18 cellular contexts compared by ENCODE assay signal in the genomic region with DNA sequence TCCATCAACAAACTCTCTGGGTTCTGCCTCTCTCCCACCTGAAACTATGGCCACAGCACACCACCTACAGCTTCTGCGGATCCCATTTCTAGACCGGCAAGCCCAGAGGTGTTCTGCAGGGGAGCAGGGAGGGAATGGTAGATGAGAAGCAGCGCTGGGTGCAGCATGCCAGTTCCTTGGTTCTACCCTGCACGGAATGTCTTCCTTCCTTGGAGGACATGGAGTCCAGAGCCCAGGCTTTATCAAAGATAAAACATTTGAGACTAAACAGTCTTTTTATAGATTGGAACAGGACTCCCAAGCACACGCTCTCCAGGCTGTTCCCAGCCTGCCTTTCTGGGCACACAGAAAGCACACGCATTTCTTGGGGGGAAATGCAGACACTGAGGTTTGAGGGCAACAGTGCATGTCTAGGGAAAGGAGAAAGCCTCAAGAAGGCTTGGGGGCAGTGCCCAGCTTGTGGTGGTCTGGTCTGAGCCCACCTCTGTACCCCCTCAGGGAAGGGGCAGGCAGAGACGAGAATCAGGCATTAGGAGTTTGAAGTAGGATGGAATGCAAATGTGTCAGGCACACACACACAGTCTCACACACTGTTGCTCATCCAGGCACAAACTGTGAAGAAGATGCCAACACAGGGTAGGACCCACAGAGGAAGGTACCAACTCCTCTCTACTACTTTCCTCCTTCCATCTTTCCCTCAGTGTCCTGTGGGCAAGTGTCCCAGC. TPM values are rescaled to one million over a fixed set of nuclear protein-coding genes. Genes with fewer than 3 reads are reported as not detected.
DNase-seq lines count a peak whose midpoint lies in the region; ATAC-seq, FAIRE-seq and TF ChIP-seq lines count a peak whose summit lies in the region.
"Had no signal": no experiment of that assay in that cellular context is flagged by ENCODE, and none has a peak within 500 bp of the region (broad histone marks: within the 10 kb centered on the region; RNA-seq: fewer than 3 reads in every experiment).

No MANE protein-coding gene starts in this region.

- no peak overlapping the region for H3K18ac ChIP-seq in H1 (ENCODE audit: extremely low read depth, low read length)

- H3K4me3 Mint-ChIP-seq in osteocyte (ENCODE audit: unreplicated experiment), result no peak overlapping the region

- no peak overlapping the region for H4K5ac ChIP-seq in H1 (ENCODE audit: insufficient read length, low read depth, low read length)

- DNase-seq in HepG2 (ENCODE audit: low spot score) (no peak), H1 (ENCODE audit: low read depth in 1 of 2, low spot score in 2 of 2) (no peak), osteocyte (ENCODE audit: extremely low spot score, unreplicated experiment) (no peak), CD1c-positive myeloid dendritic cell (ENCODE audit: extremely low spot score) (no peak), RKO (ENCODE audit: low spot score) (no peak)
- no peak for DNase-seq in central memory CD4-positive, alpha-beta T cell
- DNase-seq: H7, MM.1S, NCI-H2029 treated with DMSO at 0.1 percent for 48 hours, NCI-H526 had no signal

- CTCF ChIA-PET in HepG2 (lab: Yijun Ruan, JAX; ENCODE audit: low intra/inter-chr PET ratio, low total read pairs), result no interaction called here
- CTCF ChIA-PET in H1 (lab: Charles Lee; ENCODE audit: partially characterized antibody), result interaction anchor here (0.9 to 11.3 kb wide), 9 partner anchors 8 to 75 kb away, joined by 3 to 150 read pairs (median 8); no protein-coding TSS in a partner anchor

- no peak overlapping the region for H2BK5ac ChIP-seq in H1 (ENCODE audit: low read depth, low read length)

- no peak overlapping the region for H3K23ac ChIP-seq in H1 (ENCODE audit: insufficient read length)

- H3K27ac ChIP-seq in liver (ENCODE audit: low read depth in 1 of 2, low read length in 2 of 2), result no peak overlapping the region
- H3K27ac ChIP-seq in HepG2 (ENCODE audit: extremely low read length, insufficient read depth, low read length), result no peak overlapping the region
- H3K27ac ChIP-seq in H1 (ENCODE audit: low read depth, low read length), result no peak overlapping the region

- intact Hi-C loops in HepG2 (cut with micrococcal nuclease; ENCODE audit: unreplicated experiment), result no loop called here

- peak overlapping the region; percentile 51; the same call in 1 of the 2 replicates for H2BK20ac ChIP-seq in H1 (ENCODE audit: low read length)

- FAIRE-seq in HepG2 (lab: Jason Lieb, UNC) (no peak), H1 (lab: Jason Lieb, UNC) (no peak)
- FAIRE-seq: A204.1, GM12892, GM18507, HTR-8/SVneo had no signal

- peak overlapping the region; percentile 53; the same call in 1 of the 2 replicates for H2BK15ac ChIP-seq in H1 (ENCODE audit: low read length)

- H3K56ac ChIP-seq in H1 (replicated peaks; ENCODE audit: insufficient read length, low read depth, low read length), result no peak overlapping the region

- POLR2A ChIA-PET in HepG2 (lab: Yijun Ruan, JAX), result no interaction called here
- POLR2A ChIA-PET in H1 (lab: Charles Lee; ENCODE audit: partially characterized antibody), result interaction anchor here (0.5 to 1.2 kb wide), 2 partner anchors 8 to 10 kb away, joined by 3 to 6 read pairs; no protein-coding TSS in a partner anchor

- in situ Hi-C loops in HepG2 (cut with HindIII; ENCODE audit: extremely low pct_ligation_motif_present, low pct_unique_long_range_greater_than_20kb), result no loop called here

- 78% methylated on average over 7 of the region's 7 CpGs for WGBS in liver
- 61% methylated on average over 7 of the region's 7 CpGs for WGBS in HepG2 (ENCODE audit: low lambda C conversion rate)
- WGBS in H1 (ENCODE audit: extremely low coverage in 1 of 2, insufficient coverage in 1 of 2, insufficient read length in 1 of 2, insufficient replicate concordance in 2 of 2, low coverage in 1 of 2, low lambda C conversion rate in 2 of 2, missing lambda C conversion rate in 1 of 2), 2 experiments, result 79% methylated on average over 7 of the region's 7 CpGs; no CpG with 5 or more reads in 1 of the 2 experiments

- H2AK5ac ChIP-seq in H1 (ENCODE audit: low read depth, low read length), result 0 out of 2 replicates have a peak overlapping the region, but pooled peaks have one; percentile 3

- peaks cover 4% of the 10 kb centered on the region for H3K36me3 Mint-ChIP-seq in osteocyte (ENCODE audit: unreplicated experiment)

- no peak overlapping the region for H3K4me3 ChIP-seq in liver (ENCODE audit: low read depth in 1 of 3, low read length in 3 of 3)
- no peak overlapping the region for H3K4me3 ChIP-seq in HepG2 (replicated peaks in 1 of 3; ENCODE audit: insufficient read depth in 1 of 3, low read depth in 2 of 3, low read length in 3 of 3)
- H3K4me3 ChIP-seq in H1 (ENCODE audit: extremely low read depth in 1 of 4, insufficient read depth in 2 of 4, low read depth in 3 of 4, low read length in 4 of 4), result no peak overlapping the region

- H3K79me1 ChIP-seq in H1 (ENCODE audit: low read depth, low read length), result no peaks in the 10 kb centered on the region

- H3K4ac ChIP-seq in H1 (replicated peaks; ENCODE audit: insufficient read length, low read depth, low read length), result no peak overlapping the region

- TF ChIP-seq RAD21 in liver (IDR thresholded peaks at IDR 0.05) (no peak), HepG2 (CRISPR knock-in tag; IDR thresholded peaks at IDR 0.05) (no peak), H1 (IDR thresholded peaks at IDR 0.05 in 1 of 2, conservative IDR thresholded peaks at IDR 0.05 in 1 of 2; ENCODE audit: low read depth in 2 of 2, low read length in 2 of 2) (no peak)

- no peaks in the 10 kb centered on the region for H3K9me3 Mint-ChIP-seq in osteocyte (ENCODE audit: unreplicated experiment)

- H4K8ac ChIP-seq in H1 (ENCODE audit: extremely low read depth, insufficient read depth, low read length), result no peak overlapping the region

- H3K23me2 ChIP-seq in H1 (ENCODE audit: low read depth, low read length), result no peaks in the 10 kb centered on the region

- no peak overlapping the region for H4K91ac ChIP-seq in H1 (replicated peaks; ENCODE audit: insufficient read length, low read length)

- no peaks in the 10 kb centered on the region for H3K4me1 ChIP-seq in liver (ENCODE audit: control insufficient read depth in 4 of 4, insufficient read depth in 4 of 4, low read length in 3 of 4)
- H3K4me1 ChIP-seq in HepG2 (ENCODE audit: insufficient read depth, low read length), result peaks cover 25% of the 10 kb centered on the region
- peaks cover 0 to 7% (median 0%) of the 10 kb centered on the region in 4 experiments; a peak in 1 of 7 replicates for H3K4me1 ChIP-seq in H1 (replicated peaks in 1 of 4; ENCODE audit: control insufficient read depth in 3 of 4, insufficient read depth in 4 of 4, low read length in 3 of 4)

- ATAC-seq in HepG2 (no peak), GM21528 (IDR thresholded peaks at IDR 0.05; ENCODE audit: low FRiP score, unreplicated experiment) (no peak)

- H3K14ac ChIP-seq in H1 (ENCODE audit: insufficient read length), result no peak overlapping the region

- H3K4me1 Mint-ChIP-seq in osteocyte (ENCODE audit: unreplicated experiment), result peaks cover 30% of the 10 kb centered on the region

- no peak overlapping the region for H2AFZ ChIP-seq in HepG2 (ENCODE audit: low read length)
- no peak overlapping the region for H2AFZ ChIP-seq in H1 (ENCODE audit: low read length)

- no peaks in the 10 kb centered on the region for H3K36me3 ChIP-seq in liver (ENCODE audit: control insufficient read depth in 4 of 4, insufficient read depth in 3 of 4, low read depth in 1 of 4, low read length in 3 of 4)
- H3K36me3 ChIP-seq in HepG2 (replicated peaks in 1 of 2; ENCODE audit: control insufficient read depth in 1 of 2, insufficient read depth in 2 of 2, low read length in 2 of 2), result no peaks in the 10 kb centered on the region
- H3K36me3 ChIP-seq in H1 (ENCODE audit: control insufficient read depth in 2 of 4, insufficient read depth in 4 of 4, low read length in 3 of 4), result no peaks in the 10 kb centered on the region

- H2BK120ac ChIP-seq in H1 (replicated peaks; ENCODE audit: low read depth, low read length), result no peak overlapping the region

- no peak for TF ChIP-seq POLR2A in HepG2 (IDR thresholded peaks at IDR 0.05; ENCODE audit: insufficient read depth in 1 of 2, low read depth in 2 of 2, low read length in 2 of 2)
- no peak for TF ChIP-seq POLR2A in H1 (IDR thresholded peaks at IDR 0.05; ENCODE audit: control extremely low read depth in 1 of 2, low read depth in 2 of 2, low read length in 2 of 2)

- H3K27me3 Mint-ChIP-seq in osteocyte (ENCODE audit: unreplicated experiment), result peaks cover 6% of the 10 kb centered on the region

- H3K9me3 ChIP-seq in liver (ENCODE audit: control insufficient read depth in 4 of 4, low read length in 3 of 4) (no peaks in the 10 kb centered on the region), HepG2 (ENCODE audit: low read length) (no peaks in the 10 kb centered on the region), H1 (ENCODE audit: insufficient read depth in 2 of 2, low read depth in 1 of 2, low read length in 1 of 2) (no peaks in the 10 kb centered on the region)

- TF ChIP-seq CTCF in liver (IDR thresholded peaks at IDR 0.05; ENCODE audit: low read depth, low read length, missing input control) (no peak), HepG2 (CRISPR knock-in tag; IDR thresholded peaks at IDR 0.05) (no peak), H1 (IDR thresholded peaks at IDR 0.05; ENCODE audit: control extremely low read depth in 1 of 3, insufficient read depth in 1 of 3, low read depth in 1 of 3, low read length in 3 of 3) (no peak), osteocyte (IDR thresholded peaks at IDR 0.05) (no peak)

- H3K27me3 ChIP-seq in liver (ENCODE audit: control insufficient read depth in 4 of 4, insufficient read depth in 4 of 4, low read length in 3 of 4) (no peaks in the 10 kb centered on the region), HepG2 (ENCODE audit: control insufficient read depth in 1 of 2, insufficient read depth in 2 of 2, low read length in 2 of 2) (peaks cover 2 to 25% of the 10 kb centered on the region in 2 experiments; a peak in 3 of 5 replicates), H1 (replicated peaks in 1 of 4; ENCODE audit: control insufficient read depth in 3 of 4, extremely low read depth in 1 of 4, insufficient read depth in 3 of 4, low read length in 3 of 4) (no peaks in the 10 kb centered on the region)

- TF ChIP-seq EP300 in HepG2 (IDR thresholded peaks at IDR 0.05; ENCODE audit: low read depth in 2 of 2, low read length in 2 of 2), result no peak
- no peak for TF ChIP-seq EP300 in HepG2 (CRISPR knock-in tag; IDR thresholded peaks at IDR 0.05; ENCODE audit: borderline replicate concordance)
- TF ChIP-seq EP300 in H1 (IDR thresholded peaks at IDR 0.05; ENCODE audit: borderline replicate concordance in 1 of 2, low read depth in 2 of 2, low read length in 2 of 2), result no peak

- H3K9ac ChIP-seq in liver (ENCODE audit: low read depth in 1 of 2, low read length in 2 of 2), result no peak overlapping the region
- H3K9ac ChIP-seq in HepG2 (ENCODE audit: insufficient read depth, low read depth, low read length), result no peak overlapping the region
- H3K9ac ChIP-seq in H1 (replicated peaks in 1 of 4; ENCODE audit: extremely low read depth in 1 of 4, low read depth in 3 of 4, low read length in 3 of 4), result no peak overlapping the region

- peak overlapping the region; percentile 47 for H3K27ac Mint-ChIP-seq in osteocyte (ENCODE audit: unreplicated experiment)

- H2BK12ac ChIP-seq in H1 (ENCODE audit: low read depth, low read length), result 0 out of 2 replicates have a peak overlapping the region, but pooled peaks have one; percentile 60

- H3K4me2 ChIP-seq in HepG2 (ENCODE audit: low read depth, low read length) (no peak overlapping the region), H1 (ENCODE audit: insufficient read depth in 1 of 2, low read depth in 2 of 2, low read length in 2 of 2) (no peak overlapping the region)

- BruUV-seq in HepG2 (replicated peaks; lab: Mats Ljungman, UMichigan), result no TSS peak

- no peaks in the 10 kb centered on the region for H3K79me2 ChIP-seq in HepG2 (ENCODE audit: insufficient read depth, low read length)
- H3K79me2 ChIP-seq in H1 (ENCODE audit: control insufficient read depth in 1 of 2, insufficient read depth in 2 of 2, low read length in 2 of 2), result no peaks in the 10 kb centered on the region

- H4K20me1 ChIP-seq in HepG2 (ENCODE audit: insufficient read depth, low read length) (no peaks in the 10 kb centered on the region), H1 (replicated peaks in 1 of 2; ENCODE audit: control insufficient read depth in 1 of 2, insufficient read depth in 2 of 2, low read length in 2 of 2) (no peaks in the 10 kb centered on the region)

RNA-seq across cellular contexts. Expression of a gene that starts 29.7 kb away (rescaled TPM):
- 1 to 10 TPM in 1 of 2 donors, under 1 TPM in 1; 0.05 to 1.2 TPM for total RNA-seq in liver
- polyA plus RNA-seq in liver, result under 1 TPM; 0.63 to 0.86 TPM
- total RNA-seq in HepG2 (2016; rRNA removed; fragmentation: Illumina TruSeq; extraction: Trizol), result not detected in 2 replicates
- not detected in 2 replicates for total RNA-seq in HepG2 (2016; cell fraction: cytosol; rRNA removed; fragmentation: Illumina TruSeq; extraction: Trizol; ENCODE audit: low read depth)
- 0.04 TPM in 1 of 2 replicates, not detected in the other for total RNA-seq in HepG2 (2016; cell fraction: insoluble cytoplasmic fraction; rRNA removed; fragmentation: Illumina TruSeq; extraction: Trizol)
- not detected in 2 replicates for total RNA-seq in HepG2 (2016; cell fraction: membrane; rRNA removed; fragmentation: Illumina TruSeq; extraction: Trizol)
- not detected in 2 replicates for total RNA-seq in HepG2 (2016; cell fraction: nucleus; rRNA removed; fragmentation: Illumina TruSeq; extraction: Trizol)
- polyA plus RNA-seq in HepG2 (2011; rRNA removed), result 0.04 and 0.07 TPM in 2 replicates
- polyA plus RNA-seq in HepG2 (2011; cell fraction: cytosol; rRNA removed), result 0.03 and 0.05 TPM in 2 replicates
- polyA plus RNA-seq in HepG2 (2011; cell fraction: nucleus; rRNA removed), result 0.14 and 0.19 TPM in 2 replicates
- not detected in 2 replicates for polyA plus RNA-seq in HepG2 (2012)
- 0.03 TPM in 1 of 2 replicates, not detected in the other for polyA plus RNA-seq in HepG2 (2016; cell fraction: cytosol; fragmentation: Illumina TruSeq; extraction: Trizol; ENCODE audit: low read depth)
- not detected in 2 replicates for polyA plus RNA-seq in HepG2 (2016; cell fraction: insoluble cytoplasmic fraction; fragmentation: Illumina TruSeq; extraction: Trizol; ENCODE audit: low read depth)
- polyA plus RNA-seq in HepG2 (2016; cell fraction: membrane; fragmentation: Illumina TruSeq; extraction: Trizol; ENCODE audit: low read depth), result not detected in 2 replicates
- polyA plus RNA-seq in HepG2 (2016; cell fraction: nucleus; fragmentation: Illumina TruSeq; extraction: Trizol; ENCODE audit: insufficient read depth, low read depth), result not detected in 2 replicates
- 0.12 TPM in 1 of 2 replicates, not detected in the other for polyA minus RNA-seq in HepG2 (2011; rRNA and poly(A)+ RNA removed; ENCODE audit: low replicate concordance)
- polyA minus RNA-seq in HepG2 (2011; cell fraction: cytosol; rRNA and poly(A)+ RNA removed), result not detected in 2 replicates
- not detected in 2 replicates for polyA minus RNA-seq in HepG2 (2011; cell fraction: nucleus; rRNA and poly(A)+ RNA removed)
- 0.50 and 1.1 TPM in 2 replicates for total RNA-seq in H1 (2021; fragmentation: NEBNext Ultra II Directional; extraction: Animal tissue kit (Norgen Biotek cat#: 25700))
- polyA plus RNA-seq in H1 (2011; rRNA removed), result 1.0 and 1.3 TPM in 2 replicates
- 0.56 TPM for polyA plus RNA-seq in H1 (2011; cell fraction: cytosol; rRNA removed)
- 1.6 TPM for polyA plus RNA-seq in H1 (2011; cell fraction: nucleus; rRNA removed)
- 0.36 to 1.2 TPM (median 0.82 TPM) in 4 replicates for polyA plus RNA-seq in H1 (2012, experiment 1 of 2)
- 0.59 TPM for polyA plus RNA-seq in H1 (2012, experiment 2 of 2)
- polyA plus RNA-seq in H1 (2013, experiment 1 of 2), result 1.0 TPM
- polyA plus RNA-seq in H1 (2013, experiment 2 of 2), result 1.0 TPM
- 0.66 and 0.91 TPM in 2 replicates for polyA minus RNA-seq in H1 (2011; rRNA and poly(A)+ RNA removed)
- polyA minus RNA-seq in H1 (2011; cell fraction: cytosol; rRNA and poly(A)+ RNA removed), result 2.3 TPM
- 1.7 TPM for polyA minus RNA-seq in H1 (2011; cell fraction: nucleus; rRNA and poly(A)+ RNA removed)
- total RNA-seq in osteocyte, result 9.4 and 9.9 TPM in 2 replicates
- total RNA-seq: LHCN-M2 had no signal
- polyA plus RNA-seq: BJ had no signal
